Comparison of ENCODE assay signal across 8 cellular contexts in genomic region chr4:52712172-52712990, GRCh38. TPM values are rescaled to one million over a fixed set of nuclear protein-coding genes. Genes with fewer than 3 reads are reported as not detected.
DNase-seq lines count a peak whose midpoint lies in the region; ATAC-seq and TF ChIP-seq lines count a peak whose summit lies in the region.

No MANE protein-coding gene starts in this region.

- H3F3A ChIP-seq in PC-3 (ENCODE audit: low read length, unreplicated experiment): no peaks in the 10 kb centered on the region

- H3K79me2 ChIP-seq in PC-3 (ENCODE audit: low read length): peaks cover 25% of the 10 kb centered on the region

- peak overlapping the region; percentile 93 for H3K9ac ChIP-seq in PC-3 (ENCODE audit: low read length)
- peak overlapping the region; percentile 94 for H3K9ac ChIP-seq in mucosa of stomach (ENCODE audit: low read length)

- peaks cover 29% of the 10 kb centered on the region for H3K4me1 ChIP-seq in PC-3 (ENCODE audit: insufficient read depth, low read length)
- peaks cover 26% of the 10 kb centered on the region for H3K4me1 ChIP-seq in mucosa of stomach (ENCODE audit: control insufficient read depth, insufficient read depth, low read length)

- ATAC-seq in GM21576 (IDR thresholded peaks at IDR 0.05; ENCODE audit: unreplicated experiment) (peak; percentile 87), PC-3 (peak; percentile 98)
- ATAC-seq in activated T-cell treated with anti-CD3 and anti-CD28 coated beads, Interleukin-2, amount 50 U/mL, for 4 hours: peak; percentile 95 to 97

- H3K27ac ChIP-seq in PC-3 (ENCODE audit: low read length): peak overlapping the region; percentile 48

- peak overlapping the region; percentile 82 for H3K4me3 ChIP-seq in PC-3 (ENCODE audit: low read length)
- peak overlapping the region; percentile 72 for H3K4me3 ChIP-seq in mucosa of stomach (ENCODE audit: low read length)

- peak overlapping the region; percentile 96 to 98 (median 97) for H3K27ac Mint-ChIP-seq in IgD-negative memory B cell

- H3K4me3 Mint-ChIP-seq in IgD-negative memory B cell: peak overlapping the region; percentile 94 to 97 (median 96)
- H3K4me3 Mint-ChIP-seq in activated T-cell treated with anti-CD3 and anti-CD28 coated beads, Interleukin-2, amount 50 U/mL, for 4 hours: peak overlapping the region; percentile 95

- H3K4me2 ChIP-seq in PC-3 (ENCODE audit: low read length): peak overlapping the region; percentile 94

- peaks cover 0 to 5% (median 5%) of the 10 kb centered on the region in 3 donors for H3K9me3 Mint-ChIP-seq in IgD-negative memory B cell
- H3K9me3 Mint-ChIP-seq in activated T-cell treated with anti-CD3 and anti-CD28 coated beads, Interleukin-2, amount 50 U/mL, for 4 hours: no peaks in the 10 kb centered on the region

- no peaks in the 10 kb centered on the region for H4K20me1 ChIP-seq in PC-3 (ENCODE audit: low read length)

- H3K4me1 Mint-ChIP-seq in IgD-negative memory B cell: peaks cover 44 to 73% (median 50%) of the 10 kb centered on the region in 3 donors
- H3K4me1 Mint-ChIP-seq in activated T-cell treated with anti-CD3 and anti-CD28 coated beads, Interleukin-2, amount 50 U/mL, for 4 hours (ENCODE audit: low read depth): peaks cover 39% of the 10 kb centered on the region

- intact Hi-C loops in PC-3 (cut with micrococcal nuclease): loop anchor here (1.0 to 2.0 kb wide), 3 partner anchors 53 to 610 kb away; partner anchors contain the start of gene USP46

- H3K9me2 ChIP-seq in PC-3 (replicated peaks; ENCODE audit: low read length): no peaks in the 10 kb centered on the region

- no peak for TF ChIP-seq CTCF in PC-3 (conservative IDR thresholded peaks at IDR 0.05; ENCODE audit: low read depth, low read length)

- CTCF ChIA-PET in PC-3 (lab: Charles Lee): interaction anchor here (0.6 to 0.8 kb wide), 2 partner anchors 10 to 95 kb away, joined by 3 read pairs; no protein-coding TSS in a partner anchor

- TF ChIP-seq POLR2A in erythroblast (IDR thresholded peaks at IDR 0.05; ENCODE audit: low read length): peak; percentile 92

- DNase-seq in DMS153 treated with DMSO at 0.1 percent for 48 hours (lab: John Stamatoyannopoulos, UW; ENCODE audit: unreplicated experiment): peak; percentile 90
- peak; percentile 98 for DNase-seq in PC-3
- peak; percentile 95 for DNase-seq in activated T-cell treated with anti-CD3 and anti-CD28 coated beads, Interleukin-2, amount 50 U/mL, for 4 hours
- DNase-seq in erythroblast (lab: John Stamatoyannopoulos, UW): peak; percentile 97
- DNase-seq in stimulated activated CD8-positive, alpha-beta memory T cell treated with anti-CD3 and anti-CD28 coated beads, Interleukin-4, amount 100 ng/mL, for 48 hours: peak; percentile 98

- POLR2A ChIA-PET in PC-3 (lab: Charles Lee; ENCODE audit: unreplicated experiment): interaction anchor here (0.5 to 1.5 kb wide), 8 partner anchors 10 to 916 kb away, joined by 3 to 15 read pairs (median 4); no protein-coding TSS in a partner anchor

- no peaks in the 10 kb centered on the region for H3K27me3 Mint-ChIP-seq in IgD-negative memory B cell
- H3K27me3 Mint-ChIP-seq in activated T-cell treated with anti-CD3 and anti-CD28 coated beads, Interleukin-2, amount 50 U/mL, for 4 hours (ENCODE audit: low read depth): no peaks in the 10 kb centered on the region

- peak overlapping the region; percentile 91 for H2AFZ ChIP-seq in PC-3 (ENCODE audit: low read length)

- H3K27me3 ChIP-seq in PC-3 (ENCODE audit: low read length) (no peaks in the 10 kb centered on the region), mucosa of stomach (ENCODE audit: control insufficient read depth, insufficient read depth, low read length) (no peaks in the 10 kb centered on the region)

- no TSS peak for BruUV-seq in PC-3 (replicated peaks; lab: Mats Ljungman, UMichigan)

- H3K36me3 Mint-ChIP-seq in IgD-negative memory B cell: peaks cover 11% of the 10 kb centered on the region
- H3K36me3 Mint-ChIP-seq in activated T-cell treated with anti-CD3 and anti-CD28 coated beads, Interleukin-2, amount 50 U/mL, for 4 hours (ENCODE audit: insufficient read depth): peaks cover 32% of the 10 kb centered on the region

- H3K36me3 ChIP-seq in PC-3 (ENCODE audit: low read depth, low read length) (peaks cover 30% of the 10 kb centered on the region), mucosa of stomach (ENCODE audit: control insufficient read depth, insufficient read depth, low read length) (no peaks in the 10 kb centered on the region)

- H3K9me3 ChIP-seq in PC-3 (ENCODE audit: low read length) (no peaks in the 10 kb centered on the region), mucosa of stomach (ENCODE audit: control insufficient read depth, low read length) (no peaks in the 10 kb centered on the region)

RNA-seq across cellular contexts. Expression of gene ERVMER34-1, which starts 38.8 kb away (rescaled TPM):
- polyA plus RNA-seq in IgD-negative memory B cell: not detected
- total RNA-seq in PC-3 (2014; rRNA removed): 1.1 and 1.7 TPM in 2 replicates
- under 1 TPM in 2 of 3 donors, not detected in 1; 0.21 to 0.30 TPM for total RNA-seq in activated T-cell treated with anti-CD3 and anti-CD28 coated beads, Interleukin-2, amount 50 U/mL, for 4 hours

RNA-seq across cellular contexts. Expression of gene USP46, which starts 53.3 kb away (rescaled TPM):
- 3.5 TPM for polyA plus RNA-seq in IgD-negative memory B cell
- 9.2 and 9.4 TPM in 2 replicates for total RNA-seq in PC-3 (2014; rRNA removed)
- total RNA-seq in activated T-cell treated with anti-CD3 and anti-CD28 coated beads, Interleukin-2, amount 50 U/mL, for 4 hours: 10 to 100 TPM in 1 of 3 donors, 1 to 10 TPM in 2; 6.2 to 10.4 (median 7.4) TPM

Comparison
In these comparisons a context has a peak if more than half of its experiments do, and no peak if none do; other contexts are left out.
1. Peak in every context shown above with its lines: DNase-seq, ATAC-seq, H3K4me3 ChIP-seq and H3K27ac ChIP-seq.